In the genomic region with DNA sequence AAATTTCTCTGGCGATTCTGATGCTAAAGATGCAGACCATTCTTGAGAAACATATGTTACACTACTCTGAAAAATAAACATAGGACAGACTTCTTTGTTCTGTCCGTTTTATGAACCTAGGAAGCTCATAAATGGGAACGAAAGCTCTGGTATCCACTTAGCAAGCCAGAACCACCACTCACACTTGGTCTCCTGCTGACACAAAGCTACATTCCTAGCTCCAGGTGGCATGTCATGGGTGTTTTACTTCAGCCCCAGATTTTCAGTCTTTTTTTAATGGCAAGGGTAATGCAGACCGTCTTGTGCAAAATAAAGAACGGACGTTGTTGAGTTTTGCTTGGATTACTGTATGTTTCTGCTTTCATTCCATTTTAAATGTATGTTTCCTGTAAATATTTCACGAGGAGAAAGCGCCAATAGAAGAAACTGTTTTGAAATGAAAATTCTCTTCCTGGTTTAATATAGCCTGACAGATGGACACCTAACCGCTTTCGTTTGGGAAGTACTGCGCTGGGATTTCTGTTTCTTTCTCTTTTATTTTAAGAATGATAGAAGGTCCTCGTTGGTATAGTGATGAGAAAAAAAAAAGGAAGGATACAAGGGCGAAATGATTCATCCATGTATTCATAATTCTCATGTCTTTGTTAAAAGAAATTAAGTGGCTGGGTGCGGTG, we compare ENCODE assay signal across 8 cellular contexts. TPM values are rescaled to one million over a fixed set of nuclear protein-coding genes. Genes with fewer than 3 reads are reported as not detected.
DNase-seq lines count a peak whose midpoint lies in the region; ATAC-seq, FAIRE-seq and TF ChIP-seq lines count a peak whose summit lies in the region.

No MANE protein-coding gene starts in this region.

- H3K4me1 Mint-ChIP-seq in stimulated activated naive CD8-positive, alpha-beta T cell treated with anti-CD3 and anti-CD28 coated beads, Interleukin-15, amount 100 ng/mL, for 72 hours = peaks cover 29% of the 10 kb centered on the region

- H3K27ac Mint-ChIP-seq in stimulated activated naive CD8-positive, alpha-beta T cell treated with anti-CD3 and anti-CD28 coated beads, Interleukin-15, amount 100 ng/mL, for 72 hours = peak overlapping the region; percentile 100

- peak; percentile 42 for ATAC-seq in K562
- no peak for ATAC-seq in stimulated activated naive CD8-positive, alpha-beta T cell treated with anti-CD3 and anti-CD28 coated beads, Interleukin-15, amount 100 ng/mL, for 72 hours
- ATAC-seq in GM18861 (IDR thresholded peaks at IDR 0.05; ENCODE audit: unreplicated experiment) = no peak

- peaks cover under 1% of the 10 kb centered on the region; the same call in 1 of the 2 replicates for H4K20me1 ChIP-seq in K562 (replicated peaks; ENCODE audit: control insufficient read depth, insufficient read depth, low read length)

- in situ Hi-C loops in ACHN (cut with HindIII; ENCODE audit: low pct_ligation_motif_present, low pct_unique_long_range_greater_than_20kb, low sequenced_read_pairs) (no loop called here), K562 (cut with MboI) (no loop called here)

- H2AFZ ChIP-seq in K562 (ENCODE audit: low read depth, low read length) = peak overlapping the region; percentile 98

- TF ChIP-seq CTCF in GM12864 (IDR thresholded peaks at IDR 0.05; ENCODE audit: low read depth, low read length, missing control alignments) (no peak), K562 (IDR thresholded peaks at IDR 0.05 in 2 of 3, conservative IDR thresholded peaks at IDR 0.05 in 1 of 3; ENCODE audit: insufficient read depth in 2 of 3, low read depth in 1 of 3, low read length in 3 of 3) (no peak)

- H3K9me3 ChIP-seq in K562 (replicated peaks; ENCODE audit: control insufficient read depth, insufficient read depth, low read depth, low read length) = no peaks in the 10 kb centered on the region

- 43% methylated on average over 14 of the region's 14 CpGs for whole genome bisulfite sequencing in K562 (ENCODE audit: insufficient coverage, low coverage, missing lambda C conversion rate)

- H3K36me3 ChIP-seq in K562 (ENCODE audit: control insufficient read depth, insufficient read depth, low read length) = no peaks in the 10 kb centered on the region

- peak overlapping the region; percentile 99 to 100 for H3K4me3 Mint-ChIP-seq in stimulated activated naive CD8-positive, alpha-beta T cell treated with anti-CD3 and anti-CD28 coated beads, Interleukin-15, amount 100 ng/mL, for 72 hours

- H3K9me3 Mint-ChIP-seq in stimulated activated naive CD8-positive, alpha-beta T cell treated with anti-CD3 and anti-CD28 coated beads, Interleukin-15, amount 100 ng/mL, for 72 hours = no peaks in the 10 kb centered on the region

- intact Hi-C loops in K562 (cut with micrococcal nuclease) = loop anchor here (2.0 kb wide), 1 partner anchor 59 kb away; no protein-coding TSS in a partner anchor

- no peaks in the 10 kb centered on the region for H3K27me3 Mint-ChIP-seq in stimulated activated naive CD8-positive, alpha-beta T cell treated with anti-CD3 and anti-CD28 coated beads, Interleukin-15, amount 100 ng/mL, for 72 hours

- no peak for TF ChIP-seq RAD21 in K562 (CRISPR knock-in tag; conservative IDR thresholded peaks at IDR 0.05 in 1 of 2, IDR thresholded peaks at IDR 0.05 in 1 of 2)

- FAIRE-seq in K562 (lab: Jason Lieb, UNC) = no peak

- CTCF ChIA-PET in K562 (lab: Yijun Ruan, JAX; ENCODE audit: low intra/inter-chr PET ratio) = no interaction called here

- DNase-seq in ACHN (peak; percentile 86), GM12864 (ENCODE audit: low read depth) (no peak), NCI-H526 (lab: John Stamatoyannopoulos, UW) (peak; percentile 18 to 50), K562 (ENCODE audit: extremely low read depth in 1 of 4, low spot score in 3 of 4) (peak in 2 of 4 experiments; percentile 40 to 45), islet precursor cell (peak; percentile 84), mesenteric fat pad (ENCODE audit: low spot score) (no peak)
- no peak for DNase-seq in stimulated activated naive CD8-positive, alpha-beta T cell treated with anti-CD3 and anti-CD28 coated beads, Interleukin-15, amount 100 ng/mL, for 72 hours

- no peak for TF ChIP-seq EP300 in K562 (IDR thresholded peaks at IDR 0.05; ENCODE audit: low read length)

- H3K4me3 ChIP-seq in GM12864 (ENCODE audit: low read depth, low read length) (peak overlapping the region; percentile 98; the same call in 1 of the 2 replicates), K562 (peak overlapping the region; percentile 69)

- H3K27ac ChIP-seq in K562 (ENCODE audit: extremely low read depth, low read depth, low read length) = peak overlapping the region; percentile 95

- H3K4me2 ChIP-seq in K562 (ENCODE audit: insufficient read depth, low read length) = peak overlapping the region; percentile 91

- peaks cover 9 to 10% of the 10 kb centered on the region in 2 experiments; a peak in 4 of 5 replicates for H3K4me1 ChIP-seq in K562 (replicated peaks in 1 of 2; ENCODE audit: control insufficient read depth in 2 of 2, insufficient read depth in 2 of 2, low read length in 2 of 2)

- no peaks in the 10 kb centered on the region for H3K9me1 ChIP-seq in K562 (ENCODE audit: control insufficient read depth, insufficient read depth, low read length)

- TF ChIP-seq POLR2A in K562 (conservative IDR thresholded peaks at IDR 0.05) = no peak

- no peaks in the 10 kb centered on the region for H3K27me3 ChIP-seq in K562 (ENCODE audit: control insufficient read depth in 2 of 2, insufficient read depth in 2 of 2, low read length in 2 of 2)

- H3K9ac ChIP-seq in K562 (ENCODE audit: insufficient read depth in 1 of 2, low read depth in 2 of 2, low read length in 2 of 2) = peak overlapping the region; percentile 57 to 96; a peak in 3 of 4 replicates

- peaks cover 16% of the 10 kb centered on the region for H3K79me2 ChIP-seq in K562 (ENCODE audit: control insufficient read depth, insufficient read depth, low read length)

- POLR2A ChIA-PET in K562 (lab: Yijun Ruan, JAX) = interaction anchor here (0.7 to 2.6 kb wide), 9 partner anchors 9 to 702 kb away, joined by 3 to 26 read pairs (median 6); a partner anchor contains a TSS

- no TSS peak for BruUV-seq in K562 (replicated peaks; lab: Mats Ljungman, UMichigan)

RNA-seq across cellular contexts. Expression of a gene that starts 0.8 kb away (rescaled TPM):
- 20.3 and 28.1 TPM in 2 replicates for total RNA-seq in K562 (2011; cell fraction: chromatin; rRNA removed; ENCODE audit: low replicate concordance)
- total RNA-seq in K562 (2011; cell fraction: nucleolus; rRNA removed) = 14.3 and 18.3 TPM in 2 replicates
- total RNA-seq in K562 (2011; cell fraction: nucleoplasm; rRNA removed) = 11.2 and 26.9 TPM in 2 replicates
- total RNA-seq in K562 (2014; rRNA removed) (31.5 and 59.7 TPM in 2 replicates), K562 (2014; rRNA removed; fragmentation: Illumina TruSeq; extraction: Trizol) (33.3 and 35.3 TPM in 2 replicates), K562 (2015; rRNA removed; fragmentation: Illumina TruSeq; extraction: Trizol) (25.4 and 26.5 TPM in 2 replicates), K562 (2021) (25.2 and 25.3 TPM in 2 replicates), mesenteric fat pad (23.3 TPM)
- polyA plus RNA-seq in K562 (2011; rRNA removed) (56.4 and 59.7 TPM in 2 replicates), K562 (2014; fragmentation: Illumina TruSeq; extraction: Trizol) (29.0 and 30.4 TPM in 2 replicates), K562 (2014; fragmentation: Nextera tagmentation; extraction: Ambion mirVana) (10 to 100 TPM; 19.2 to 26.2 TPM), K562 (2014; rRNA removed) (30.7 and 31.0 TPM in 2 replicates)
- 14.2 and 36.0 TPM in 2 replicates for polyA plus RNA-seq in K562 (2011; cell fraction: cytosol; rRNA removed)
- polyA plus RNA-seq in K562 (2011; cell fraction: nucleus; rRNA removed) = 16.0 and 28.8 TPM in 2 replicates
- 32.6 and 35.2 TPM in 2 replicates for polyA plus RNA-seq in K562 (2012)
- polyA minus RNA-seq in K562 (2011; rRNA and poly(A)+ RNA removed) = 35.8 and 43.0 TPM in 2 replicates
- polyA minus RNA-seq in K562 (2011; cell fraction: cytosol; rRNA and poly(A)+ RNA removed) = 10.9 and 14.4 TPM in 2 replicates
- 14.7 and 19.4 TPM in 2 replicates for polyA minus RNA-seq in K562 (2011; cell fraction: nucleus; rRNA and poly(A)+ RNA removed)

RNA-seq across cellular contexts. Expression of a gene that starts 4.4 kb away (rescaled TPM):
- total RNA-seq in K562 (2011; cell fraction: chromatin; rRNA removed; ENCODE audit: low replicate concordance) = 280 and 307 TPM in 2 replicates
- total RNA-seq in K562 (2011; cell fraction: nucleolus; rRNA removed) = 135 and 156 TPM in 2 replicates
- 189 and 207 TPM in 2 replicates for total RNA-seq in K562 (2011; cell fraction: nucleoplasm; rRNA removed)
- total RNA-seq in K562 (2014; rRNA removed) (46.2 and 52.4 TPM in 2 replicates), K562 (2014; rRNA removed; fragmentation: Illumina TruSeq; extraction: Trizol) (80.2 and 98.0 TPM in 2 replicates), K562 (2015; rRNA removed; fragmentation: Illumina TruSeq; extraction: Trizol) (43.0 and 50.8 TPM in 2 replicates), K562 (2021) (136 and 143 TPM in 2 replicates), mesenteric fat pad (224 TPM)
- polyA plus RNA-seq in K562 (2011; rRNA removed) (96.4 and 96.7 TPM in 2 replicates), K562 (2014; fragmentation: Illumina TruSeq; extraction: Trizol) (113 and 139 TPM in 2 replicates), K562 (2014; fragmentation: Nextera tagmentation; extraction: Ambion mirVana) (10 to 100 TPM; 55.4 to 78.1 TPM), K562 (2014; rRNA removed) (72.1 and 80.1 TPM in 2 replicates)
- polyA plus RNA-seq in K562 (2011; cell fraction: cytosol; rRNA removed) = 51.2 and 67.3 TPM in 2 replicates
- polyA plus RNA-seq in K562 (2011; cell fraction: nucleus; rRNA removed) = 77.1 and 89.2 TPM in 2 replicates
- 114 and 182 TPM in 2 replicates for polyA plus RNA-seq in K562 (2012)
- polyA minus RNA-seq in K562 (2011; rRNA and poly(A)+ RNA removed) = 215 and 241 TPM in 2 replicates
- polyA minus RNA-seq in K562 (2011; cell fraction: cytosol; rRNA and poly(A)+ RNA removed) = 100 and 104 TPM in 2 replicates
- polyA minus RNA-seq in K562 (2011; cell fraction: nucleus; rRNA and poly(A)+ RNA removed) = 33.3 and 54.5 TPM in 2 replicates

RNA-seq across cellular contexts. Expression of a gene that starts 33.9 kb away (rescaled TPM):
- total RNA-seq in K562 (2011; cell fraction: chromatin; rRNA removed; ENCODE audit: low replicate concordance) = 64.0 and 73.7 TPM in 2 replicates
- total RNA-seq in K562 (2011; cell fraction: nucleolus; rRNA removed) = 55.7 and 76.0 TPM in 2 replicates
- total RNA-seq in K562 (2011; cell fraction: nucleoplasm; rRNA removed) = 81.5 and 104 TPM in 2 replicates
- total RNA-seq in K562 (2014; rRNA removed) (303 and 473 TPM in 2 replicates), K562 (2014; rRNA removed; fragmentation: Illumina TruSeq; extraction: Trizol) (430 and 468 TPM in 2 replicates), K562 (2015; rRNA removed; fragmentation: Illumina TruSeq; extraction: Trizol) (587 and 631 TPM in 2 replicates), K562 (2021) (364 and 386 TPM in 2 replicates), mesenteric fat pad (142 TPM)
- polyA plus RNA-seq in K562 (2011; rRNA removed) (439 and 456 TPM in 2 replicates), K562 (2014; fragmentation: Illumina TruSeq; extraction: Trizol) (531 and 637 TPM in 2 replicates), K562 (2014; fragmentation: Nextera tagmentation; extraction: Ambion mirVana) (1,000 to 10,000 TPM in 1 of 2 experiments, 100 to 1,000 TPM in 1; 921 to 1,112 TPM), K562 (2014; rRNA removed) (397 and 529 TPM in 2 replicates)
- 295 and 360 TPM in 2 replicates for polyA plus RNA-seq in K562 (2011; cell fraction: cytosol; rRNA removed)
- polyA plus RNA-seq in K562 (2011; cell fraction: nucleus; rRNA removed) = 186 and 231 TPM in 2 replicates
- polyA plus RNA-seq in K562 (2012) = 522 and 759 TPM in 2 replicates
- 184 and 185 TPM in 2 replicates for polyA minus RNA-seq in K562 (2011; rRNA and poly(A)+ RNA removed)
- polyA minus RNA-seq in K562 (2011; cell fraction: cytosol; rRNA and poly(A)+ RNA removed) = 96.5 and 118 TPM in 2 replicates
- 34.9 and 72.1 TPM in 2 replicates for polyA minus RNA-seq in K562 (2011; cell fraction: nucleus; rRNA and poly(A)+ RNA removed)

RNA-seq across cellular contexts. Expression of a gene that starts 51.4 kb away (rescaled TPM):
- 66.1 and 98.7 TPM in 2 replicates for total RNA-seq in K562 (2011; cell fraction: chromatin; rRNA removed; ENCODE audit: low replicate concordance)
- 83.4 and 96.9 TPM in 2 replicates for total RNA-seq in K562 (2011; cell fraction: nucleolus; rRNA removed)
- total RNA-seq in K562 (2011; cell fraction: nucleoplasm; rRNA removed) = 89.8 and 104 TPM in 2 replicates
- total RNA-seq in K562 (2014; rRNA removed) = 69.0 and 73.0 TPM in 2 replicates
- 73.8 and 75.5 TPM in 2 replicates for total RNA-seq in K562 (2014; rRNA removed; fragmentation: Illumina TruSeq; extraction: Trizol)
- 64.6 and 66.9 TPM in 2 replicates for total RNA-seq in K562 (2015; rRNA removed; fragmentation: Illumina TruSeq; extraction: Trizol)
- total RNA-seq in K562 (2021) = 69.7 and 76.4 TPM in 2 replicates
- polyA plus RNA-seq in K562 (2011; rRNA removed) = 99.3 and 113 TPM in 2 replicates
- 111 and 118 TPM in 2 replicates for polyA plus RNA-seq in K562 (2011; cell fraction: cytosol; rRNA removed)
- polyA plus RNA-seq in K562 (2011; cell fraction: nucleus; rRNA removed) = 125 and 132 TPM in 2 replicates
- polyA plus RNA-seq in K562 (2012) = 66.6 and 90.2 TPM in 2 replicates
- polyA plus RNA-seq in K562 (2014; fragmentation: Illumina TruSeq; extraction: Trizol) = 57.5 and 79.6 TPM in 2 replicates
- 100 to 1,000 TPM; 235 to 253 TPM for polyA plus RNA-seq in K562 (2014; fragmentation: Nextera tagmentation; extraction: Ambion mirVana)
- 114 and 126 TPM in 2 replicates for polyA plus RNA-seq in K562 (2014; rRNA removed)
- 57.9 and 59.2 TPM in 2 replicates for polyA minus RNA-seq in K562 (2011; rRNA and poly(A)+ RNA removed)
- polyA minus RNA-seq in K562 (2011; cell fraction: cytosol; rRNA and poly(A)+ RNA removed) = 20.4 and 32.0 TPM in 2 replicates
- polyA minus RNA-seq in K562 (2011; cell fraction: nucleus; rRNA and poly(A)+ RNA removed) = 31.8 and 52.6 TPM in 2 replicates
- 33.8 TPM for total RNA-seq in mesenteric fat pad

Comparison
In these comparisons a context has a peak if more than half of its experiments do, and no peak if none do; other contexts are left out.
1. DNase-seq: peak in ACHN (single experiment), NCI-H526 (2 of 2) and islet precursor cell (single experiment); none in GM12864 (single experiment), stimulated activated naive CD8-positive, alpha-beta T cell treated with anti-CD3 and anti-CD28 coated beads, Interleukin-15, amount 100 ng/mL, for 72 hours (0 of 2) and mesenteric fat pad (single experiment).